ENCODE assay signal across 8 cellular contexts in genomic region chr22:36194971-36195370, GRCh38. TPM values are rescaled to one million over a fixed set of nuclear protein-coding genes. Genes with fewer than 3 reads are reported as not detected.
DNase-seq lines count a peak whose midpoint lies in the region; ATAC-seq and TF ChIP-seq lines count a peak whose summit lies in the region.

No MANE protein-coding gene starts in this region.

- H3K4me3 Mint-ChIP-seq in nephron progenitor cell = no peak overlapping the region

- no peak overlapping the region for H3K27ac Mint-ChIP-seq in nephron progenitor cell

- H3K36me3 Mint-ChIP-seq in nephron progenitor cell (ENCODE audit: low read depth) = no peaks in the 10 kb centered on the region

- TF ChIP-seq CTCF in nephron progenitor cell (IDR thresholded peaks at IDR 0.05) = peak; percentile 77

- ATAC-seq in aorta (ENCODE audit: low FRiP score) = peak; percentile 74
- no peak for ATAC-seq in HG02759 (IDR thresholded peaks at IDR 0.05; ENCODE audit: unreplicated experiment)

- WGBS in aorta, 2 donors = 46 to 52% methylated on average over 5 of the region's 5 CpGs

- H3K4me1 ChIP-seq in aorta (ENCODE audit: control insufficient read depth in 1 of 2, insufficient read depth in 2 of 2, low read length in 2 of 2) = no peaks in the 10 kb centered on the region

- H3K9me3 ChIP-seq in aorta (ENCODE audit: control insufficient read depth, low read length) = no peaks in the 10 kb centered on the region

- no peak overlapping the region for H3K4me3 ChIP-seq in aorta (ENCODE audit: low read length in 2 of 2)

- H3K27me3 Mint-ChIP-seq in nephron progenitor cell (ENCODE audit: low read depth, poor library complexity) = peaks cover 13% of the 10 kb centered on the region

- intact Hi-C loops in aorta (cut with DNase I) = loop anchor here (2.0 to 5.0 kb wide), 4 partner anchors 42 to 292 kb away; partner anchors contain the start of gene APOL2 (in 1 of the 2)

- H3K4me1 Mint-ChIP-seq in nephron progenitor cell = peaks cover 56% of the 10 kb centered on the region

- no peak overlapping the region for H3K27ac ChIP-seq in aorta (ENCODE audit: low read depth in 1 of 2, low read length in 2 of 2)

- no peaks in the 10 kb centered on the region for H3K27me3 ChIP-seq in aorta (ENCODE audit: control insufficient read depth in 1 of 2, insufficient read depth in 2 of 2, low read length in 1 of 2)

- H3K9me3 Mint-ChIP-seq in nephron progenitor cell = no peaks in the 10 kb centered on the region

- no peaks in the 10 kb centered on the region for H3K36me3 ChIP-seq in aorta (ENCODE audit: control insufficient read depth in 1 of 2, insufficient read depth in 2 of 2, low read length in 1 of 2)

- DNase-seq in activated T-cell treated with anti-CD3 and anti-CD28 coated beads for 1 hour (ENCODE audit: low read depth) (peak; percentile 9), activated T-cell treated with anti-CD3 and anti-CD28 coated beads for 4 hours (no peak), NCI-H146 treated with DMSO at 0.1 percent for 48 hours (lab: John Stamatoyannopoulos, UW; ENCODE audit: unreplicated experiment) (peak; percentile 3), activated T-cell treated with anti-CD3 and anti-CD28 coated beads for 48 hours (ENCODE audit: low read depth) (peak; percentile 11), fibroblast of gingiva (ENCODE audit: low read depth) (peak; percentile 70), nephron progenitor cell (peak; percentile 48), aorta (peak in 1 of 2 donors; percentile 78)

RNA-seq across cellular contexts. Expression of gene APOL4, which starts 6.6 kb away (rescaled TPM):
- total RNA-seq in aorta = 10 to 100 TPM in 1 of 2 donors, 1 to 10 TPM in 1; 7.0 to 10.5 TPM
- polyA plus RNA-seq in aorta = 1 to 10 TPM in 1 of 2 donors, under 1 TPM in 1; 0.82 to 1.8 TPM

RNA-seq across cellular contexts. Expression of gene APOL3, which starts 34.4 kb away (rescaled TPM):
- 100 to 1,000 TPM in 1 of 2 donors, 10 to 100 TPM in 1; 67.7 to 113 TPM for total RNA-seq in aorta
- 10 to 100 TPM; 40.2 to 58.8 TPM for polyA plus RNA-seq in aorta

RNA-seq across cellular contexts. Expression of gene APOL2, which starts 44.4 kb away (rescaled TPM):
- 10 to 100 TPM; 42.0 to 62.8 TPM for total RNA-seq in aorta
- 10 to 100 TPM; 26.4 to 30.6 TPM for polyA plus RNA-seq in aorta

RNA-seq across cellular contexts. Expression of gene APOL1, which starts 58.0 kb away (rescaled TPM):
- 10 to 100 TPM; 50.0 to 74.0 TPM for total RNA-seq in aorta
- 10 to 100 TPM; 14.1 to 36.5 TPM for polyA plus RNA-seq in aorta
